1 cellular context compared by ENCODE assay signal in the genomic region with DNA sequence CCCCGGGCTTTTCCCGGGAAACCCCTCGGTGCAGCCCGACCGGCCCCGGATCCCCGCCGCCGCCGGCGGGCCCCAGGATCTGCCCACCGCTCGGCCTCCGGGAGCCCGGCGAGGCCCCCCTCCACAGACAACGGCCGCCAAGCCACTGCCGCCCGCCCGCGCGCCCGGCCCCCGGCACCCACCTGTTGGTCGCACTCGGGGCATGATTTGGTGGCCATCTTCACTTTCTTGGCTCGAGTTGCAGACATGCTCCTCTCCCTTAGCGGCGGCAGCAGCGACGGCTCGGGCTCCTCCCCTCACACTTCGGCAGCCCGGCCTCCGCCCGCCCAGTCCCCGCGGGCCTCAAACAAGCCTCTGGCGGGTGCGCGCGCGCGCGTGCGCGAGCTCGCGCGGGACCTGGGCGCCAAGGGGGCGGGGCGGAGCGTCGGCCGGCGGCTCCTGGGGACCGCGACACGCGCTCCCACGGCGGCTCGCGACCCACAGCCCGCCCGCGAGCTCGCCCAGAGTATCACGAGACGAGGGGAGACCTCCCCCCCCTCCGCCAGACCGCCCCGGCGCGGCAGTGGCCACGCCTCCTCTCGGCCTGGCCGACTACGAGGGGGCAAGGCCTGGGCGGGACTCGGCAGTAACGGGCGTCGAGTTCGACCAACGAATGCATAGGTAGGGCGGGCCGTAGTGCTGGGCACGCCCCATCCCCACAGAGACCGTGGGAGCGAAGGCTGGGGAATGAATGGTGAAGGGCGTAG.
A peak's percentile ranks its signal among the peaks of the same experiment; 100 is the strongest.
TF ChIP-seq lines count a peak whose summit lies in the region.

A gene with protein sequence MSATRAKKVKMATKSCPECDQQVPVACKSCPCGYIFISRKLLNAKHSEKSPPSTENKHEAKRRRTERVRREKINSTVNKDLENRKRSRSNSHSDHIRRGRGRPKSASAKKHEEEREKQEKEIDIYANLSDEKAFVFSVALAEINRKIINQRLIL (minus strand): TSS at position 279 of the 746 bp plus-strand sequence. CDS start 31 bp downstream, at position 248.

TF ChIP-seq in HepG2, 621 proteins besides CTCF, POLR2A, EP300 and RAD21 (continued from another document and continues in another):
- TF ChIP-seq TBP (CRISPR knock-in tag; IDR thresholded peaks at IDR 0.05): no peak
- TF ChIP-seq PAX8 (CRISPR knock-in tag; IDR thresholded peaks at IDR 0.05; ENCODE audit: borderline replicate concordance): peak; percentile 52; the same call in 1 of the 2 replicates
- TF ChIP-seq CEBPG (CRISPR knock-in tag; IDR thresholded peaks at IDR 0.05): no peak
- TF ChIP-seq ZBTB7A (CRISPR knock-in tag; IDR thresholded peaks at IDR 0.05): no peak
- no peak for TF ChIP-seq MZF1 (CRISPR knock-in tag; IDR thresholded peaks at IDR 0.05; ENCODE audit: borderline replicate concordance)
- TF ChIP-seq TOPORS (CRISPR knock-in tag; IDR thresholded peaks at IDR 0.05): 0 out of 2 replicates have a peak, but pooled peaks have one; percentile 30
- TF ChIP-seq ZNF616 (CRISPR knock-in tag; IDR thresholded peaks at IDR 0.05; ENCODE audit: low read depth): no peak
- TF ChIP-seq ZMAT3 (CRISPR knock-in tag; conservative IDR thresholded peaks at IDR 0.05): peak; percentile 87
- no peak for TF ChIP-seq MAFG (CRISPR knock-in tag; IDR thresholded peaks at IDR 0.05)
- TF ChIP-seq, protein P1, sequence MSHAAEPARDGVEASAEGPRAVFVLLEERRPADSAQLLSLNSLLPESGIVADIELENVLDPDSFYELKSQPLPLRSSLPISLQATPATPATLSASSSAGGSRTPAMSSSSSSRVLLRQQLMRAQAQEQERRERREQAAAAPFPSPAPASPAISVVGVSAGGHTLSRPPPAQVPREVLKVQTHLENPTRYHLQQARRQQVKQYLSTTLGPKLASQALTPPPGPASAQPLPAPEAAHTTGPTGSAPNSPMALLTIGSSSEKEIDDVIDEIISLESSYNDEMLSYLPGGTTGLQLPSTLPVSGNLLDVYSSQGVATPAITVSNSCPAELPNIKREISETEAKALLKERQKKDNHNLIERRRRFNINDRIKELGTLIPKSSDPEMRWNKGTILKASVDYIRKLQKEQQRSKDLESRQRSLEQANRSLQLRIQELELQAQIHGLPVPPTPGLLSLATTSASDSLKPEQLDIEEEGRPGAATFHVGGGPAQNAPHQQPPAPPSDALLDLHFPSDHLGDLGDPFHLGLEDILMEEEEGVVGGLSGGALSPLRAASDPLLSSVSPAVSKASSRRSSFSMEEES (CRISPR knock-in tag; IDR thresholded peaks at IDR 0.05): peak; percentile 57; the same call in 1 of the 2 replicates
- TF ChIP-seq, protein P2, sequence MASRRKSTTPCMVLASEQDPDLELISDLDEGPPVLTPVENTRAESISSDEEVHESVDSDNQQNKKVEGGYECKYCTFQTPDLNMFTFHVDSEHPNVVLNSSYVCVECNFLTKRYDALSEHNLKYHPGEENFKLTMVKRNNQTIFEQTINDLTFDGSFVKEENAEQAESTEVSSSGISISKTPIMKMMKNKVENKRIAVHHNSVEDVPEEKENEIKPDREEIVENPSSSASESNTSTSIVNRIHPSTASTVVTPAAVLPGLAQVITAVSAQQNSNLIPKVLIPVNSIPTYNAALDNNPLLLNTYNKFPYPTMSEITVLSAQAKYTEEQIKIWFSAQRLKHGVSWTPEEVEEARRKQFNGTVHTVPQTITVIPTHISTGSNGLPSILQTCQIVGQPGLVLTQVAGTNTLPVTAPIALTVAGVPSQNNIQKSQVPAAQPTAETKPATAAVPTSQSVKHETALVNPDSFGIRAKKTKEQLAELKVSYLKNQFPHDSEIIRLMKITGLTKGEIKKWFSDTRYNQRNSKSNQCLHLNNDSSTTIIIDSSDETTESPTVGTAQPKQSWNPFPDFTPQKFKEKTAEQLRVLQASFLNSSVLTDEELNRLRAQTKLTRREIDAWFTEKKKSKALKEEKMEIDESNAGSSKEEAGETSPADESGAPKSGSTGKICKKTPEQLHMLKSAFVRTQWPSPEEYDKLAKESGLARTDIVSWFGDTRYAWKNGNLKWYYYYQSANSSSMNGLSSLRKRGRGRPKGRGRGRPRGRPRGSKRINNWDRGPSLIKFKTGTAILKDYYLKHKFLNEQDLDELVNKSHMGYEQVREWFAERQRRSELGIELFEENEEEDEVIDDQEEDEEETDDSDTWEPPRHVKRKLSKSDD (CRISPR knock-in tag; IDR thresholded peaks at IDR 0.05; ENCODE audit: low read depth): peak; percentile 4; the same call in 1 of the 2 replicates
- TF ChIP-seq ZNF343 (CRISPR knock-in tag; IDR thresholded peaks at IDR 0.05): no peak; the same call in 1 of the 2 replicates
- no peak for TF ChIP-seq TBL1XR1 (IDR thresholded peaks at IDR 0.05; ENCODE audit: borderline replicate concordance, low read length, partially characterized antibody)
- no peak for TF ChIP-seq ZFP36L2 (CRISPR knock-in tag; IDR thresholded peaks at IDR 0.05)
- TF ChIP-seq SMYD3 (CRISPR knock-in tag; IDR thresholded peaks at IDR 0.05): no peak
- no peak for TF ChIP-seq ZNF724P (CRISPR knock-in tag; IDR thresholded peaks at IDR 0.05; ENCODE audit: borderline replicate concordance)
- TF ChIP-seq MEF2D (CRISPR knock-in tag; IDR thresholded peaks at IDR 0.05): no peak
- TF ChIP-seq ZFP36L1 (CRISPR knock-in tag; IDR thresholded peaks at IDR 0.05): no peak
- TF ChIP-seq ZNF841 (CRISPR knock-in tag; IDR thresholded peaks at IDR 0.05; ENCODE audit: borderline replicate concordance): no peak
- TF ChIP-seq, protein P3, sequence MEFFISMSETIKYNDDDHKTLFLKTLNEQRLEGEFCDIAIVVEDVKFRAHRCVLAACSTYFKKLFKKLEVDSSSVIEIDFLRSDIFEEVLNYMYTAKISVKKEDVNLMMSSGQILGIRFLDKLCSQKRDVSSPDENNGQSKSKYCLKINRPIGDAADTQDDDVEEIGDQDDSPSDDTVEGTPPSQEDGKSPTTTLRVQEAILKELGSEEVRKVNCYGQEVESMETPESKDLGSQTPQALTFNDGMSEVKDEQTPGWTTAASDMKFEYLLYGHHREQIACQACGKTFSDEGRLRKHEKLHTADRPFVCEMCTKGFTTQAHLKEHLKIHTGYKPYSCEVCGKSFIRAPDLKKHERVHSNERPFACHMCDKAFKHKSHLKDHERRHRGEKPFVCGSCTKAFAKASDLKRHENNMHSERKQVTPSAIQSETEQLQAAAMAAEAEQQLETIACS (CRISPR knock-in tag; IDR thresholded peaks at IDR 0.05): peak; percentile 96
- TF ChIP-seq, protein P4, sequence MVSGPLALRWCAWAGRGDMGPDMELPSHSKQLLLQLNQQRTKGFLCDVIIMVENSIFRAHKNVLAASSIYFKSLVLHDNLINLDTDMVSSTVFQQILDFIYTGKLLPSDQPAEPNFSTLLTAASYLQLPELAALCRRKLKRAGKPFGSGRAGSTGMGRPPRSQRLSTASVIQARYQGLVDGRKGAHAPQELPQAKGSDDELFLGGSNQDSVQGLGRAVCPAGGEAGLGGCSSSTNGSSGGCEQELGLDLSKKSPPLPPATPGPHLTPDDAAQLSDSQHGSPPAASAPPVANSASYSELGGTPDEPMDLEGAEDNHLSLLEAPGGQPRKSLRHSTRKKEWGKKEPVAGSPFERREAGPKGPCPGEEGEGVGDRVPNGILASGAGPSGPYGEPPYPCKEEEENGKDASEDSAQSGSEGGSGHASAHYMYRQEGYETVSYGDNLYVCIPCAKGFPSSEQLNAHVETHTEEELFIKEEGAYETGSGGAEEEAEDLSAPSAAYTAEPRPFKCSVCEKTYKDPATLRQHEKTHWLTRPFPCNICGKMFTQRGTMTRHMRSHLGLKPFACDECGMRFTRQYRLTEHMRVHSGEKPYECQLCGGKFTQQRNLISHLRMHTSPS (CRISPR knock-in tag; IDR thresholded peaks at IDR 0.05; ENCODE audit: low read depth): no peak
- TF ChIP-seq, protein P5, sequence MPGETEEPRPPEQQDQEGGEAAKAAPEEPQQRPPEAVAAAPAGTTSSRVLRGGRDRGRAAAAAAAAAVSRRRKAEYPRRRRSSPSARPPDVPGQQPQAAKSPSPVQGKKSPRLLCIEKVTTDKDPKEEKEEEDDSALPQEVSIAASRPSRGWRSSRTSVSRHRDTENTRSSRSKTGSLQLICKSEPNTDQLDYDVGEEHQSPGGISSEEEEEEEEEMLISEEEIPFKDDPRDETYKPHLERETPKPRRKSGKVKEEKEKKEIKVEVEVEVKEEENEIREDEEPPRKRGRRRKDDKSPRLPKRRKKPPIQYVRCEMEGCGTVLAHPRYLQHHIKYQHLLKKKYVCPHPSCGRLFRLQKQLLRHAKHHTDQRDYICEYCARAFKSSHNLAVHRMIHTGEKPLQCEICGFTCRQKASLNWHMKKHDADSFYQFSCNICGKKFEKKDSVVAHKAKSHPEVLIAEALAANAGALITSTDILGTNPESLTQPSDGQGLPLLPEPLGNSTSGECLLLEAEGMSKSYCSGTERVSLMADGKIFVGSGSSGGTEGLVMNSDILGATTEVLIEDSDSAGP (CRISPR knock-in tag; IDR thresholded peaks at IDR 0.05; ENCODE audit: borderline replicate concordance): peak; percentile 52
- no peak for TF ChIP-seq SMAD9 (CRISPR knock-in tag; IDR thresholded peaks at IDR 0.05)
- TF ChIP-seq ARNT (IDR thresholded peaks at IDR 0.05): no peak
- TF ChIP-seq, protein P6, sequence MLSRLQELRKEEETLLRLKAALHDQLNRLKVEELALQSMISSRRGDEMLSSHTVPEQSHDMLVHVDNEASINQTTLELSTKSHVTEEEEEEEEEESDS (CRISPR knock-in tag; IDR thresholded peaks at IDR 0.05; ENCODE audit: borderline replicate concordance): no peak
- no peak for TF ChIP-seq NCOR1 (IDR thresholded peaks at IDR 0.05; ENCODE audit: borderline replicate concordance, low read length)
- TF ChIP-seq ZNF777 (CRISPR knock-in tag; IDR thresholded peaks at IDR 0.05): peak; percentile 62; the same call in 1 of the 2 replicates
- peak; percentile 15; the same call in 1 of the 2 replicates for TF ChIP-seq KDM4B (CRISPR knock-in tag; IDR thresholded peaks at IDR 0.05)
- peak; percentile 82 for TF ChIP-seq SP5 (CRISPR knock-in tag; IDR thresholded peaks at IDR 0.05; ENCODE audit: borderline replicate concordance, low read depth)
- TF ChIP-seq ZFP82 (CRISPR knock-in tag; IDR thresholded peaks at IDR 0.05; ENCODE audit: borderline replicate concordance): peak; percentile 46; the same call in 1 of the 2 replicates
- TF ChIP-seq ZNF510 (CRISPR knock-in tag; IDR thresholded peaks at IDR 0.05; ENCODE audit: low read depth): no peak
- no peak for TF ChIP-seq ZNF207 (IDR thresholded peaks at IDR 0.05; ENCODE audit: borderline replicate concordance)
- no peak for TF ChIP-seq NR2F6 (IDR thresholded peaks at IDR 0.05)
- 0 out of 2 replicates have a peak, but pooled peaks have one; percentile 30 for TF ChIP-seq NR2F6 (CRISPR knock-in tag; IDR thresholded peaks at IDR 0.05)
- TF ChIP-seq ZNF839 (CRISPR knock-in tag; IDR thresholded peaks at IDR 0.05; ENCODE audit: borderline replicate concordance): no peak
- no peak for TF ChIP-seq CBX5 (CRISPR knock-in tag; IDR thresholded peaks at IDR 0.05; ENCODE audit: borderline replicate concordance)
- TF ChIP-seq ZBTB8A (CRISPR knock-in tag; IDR thresholded peaks at IDR 0.05; ENCODE audit: borderline replicate concordance, low read depth): no peak
- TF ChIP-seq ZNF331 (CRISPR knock-in tag; IDR thresholded peaks at IDR 0.05): no peak; the same call in 1 of the 2 replicates
- TF ChIP-seq ZNF816 (CRISPR knock-in tag; IDR thresholded peaks at IDR 0.05; ENCODE audit: borderline replicate concordance): no peak
- TF ChIP-seq AKAP8 (CRISPR knock-in tag; IDR thresholded peaks at IDR 0.05): no peak
- TF ChIP-seq POLR2AphosphoS5 (IDR thresholded peaks at IDR 0.05; ENCODE audit: low read depth, low read length): peak; percentile 55
- TF ChIP-seq, protein P7, sequence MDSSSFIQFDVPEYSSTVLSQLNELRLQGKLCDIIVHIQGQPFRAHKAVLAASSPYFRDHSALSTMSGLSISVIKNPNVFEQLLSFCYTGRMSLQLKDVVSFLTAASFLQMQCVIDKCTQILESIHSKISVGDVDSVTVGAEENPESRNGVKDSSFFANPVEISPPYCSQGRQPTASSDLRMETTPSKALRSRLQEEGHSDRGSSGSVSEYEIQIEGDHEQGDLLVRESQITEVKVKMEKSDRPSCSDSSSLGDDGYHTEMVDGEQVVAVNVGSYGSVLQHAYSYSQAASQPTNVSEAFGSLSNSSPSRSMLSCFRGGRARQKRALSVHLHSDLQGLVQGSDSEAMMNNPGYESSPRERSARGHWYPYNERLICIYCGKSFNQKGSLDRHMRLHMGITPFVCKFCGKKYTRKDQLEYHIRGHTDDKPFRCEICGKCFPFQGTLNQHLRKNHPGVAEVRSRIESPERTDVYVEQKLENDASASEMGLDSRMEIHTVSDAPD (CRISPR knock-in tag; IDR thresholded peaks at IDR 0.05): no peak
- TF ChIP-seq FOXO1 (CRISPR knock-in tag; IDR thresholded peaks at IDR 0.05): no peak; the same call in 1 of the 2 replicates
- TF ChIP-seq, protein P8, sequence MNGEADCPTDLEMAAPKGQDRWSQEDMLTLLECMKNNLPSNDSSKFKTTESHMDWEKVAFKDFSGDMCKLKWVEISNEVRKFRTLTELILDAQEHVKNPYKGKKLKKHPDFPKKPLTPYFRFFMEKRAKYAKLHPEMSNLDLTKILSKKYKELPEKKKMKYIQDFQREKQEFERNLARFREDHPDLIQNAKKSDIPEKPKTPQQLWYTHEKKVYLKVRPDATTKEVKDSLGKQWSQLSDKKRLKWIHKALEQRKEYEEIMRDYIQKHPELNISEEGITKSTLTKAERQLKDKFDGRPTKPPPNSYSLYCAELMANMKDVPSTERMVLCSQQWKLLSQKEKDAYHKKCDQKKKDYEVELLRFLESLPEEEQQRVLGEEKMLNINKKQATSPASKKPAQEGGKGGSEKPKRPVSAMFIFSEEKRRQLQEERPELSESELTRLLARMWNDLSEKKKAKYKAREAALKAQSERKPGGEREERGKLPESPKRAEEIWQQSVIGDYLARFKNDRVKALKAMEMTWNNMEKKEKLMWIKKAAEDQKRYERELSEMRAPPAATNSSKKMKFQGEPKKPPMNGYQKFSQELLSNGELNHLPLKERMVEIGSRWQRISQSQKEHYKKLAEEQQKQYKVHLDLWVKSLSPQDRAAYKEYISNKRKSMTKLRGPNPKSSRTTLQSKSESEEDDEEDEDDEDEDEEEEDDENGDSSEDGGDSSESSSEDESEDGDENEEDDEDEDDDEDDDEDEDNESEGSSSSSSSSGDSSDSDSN (CRISPR knock-in tag; IDR thresholded peaks at IDR 0.05): peak; percentile 76
- peak; percentile 55; the same call in 1 of the 2 replicates for TF ChIP-seq ARNT2 (CRISPR knock-in tag; IDR thresholded peaks at IDR 0.05; ENCODE audit: low read depth)
- TF ChIP-seq ZNF251 (CRISPR knock-in tag; IDR thresholded peaks at IDR 0.05): no peak
- TF ChIP-seq ZNF7 (CRISPR knock-in tag; IDR thresholded peaks at IDR 0.05): no peak
- TF ChIP-seq, protein P9, sequence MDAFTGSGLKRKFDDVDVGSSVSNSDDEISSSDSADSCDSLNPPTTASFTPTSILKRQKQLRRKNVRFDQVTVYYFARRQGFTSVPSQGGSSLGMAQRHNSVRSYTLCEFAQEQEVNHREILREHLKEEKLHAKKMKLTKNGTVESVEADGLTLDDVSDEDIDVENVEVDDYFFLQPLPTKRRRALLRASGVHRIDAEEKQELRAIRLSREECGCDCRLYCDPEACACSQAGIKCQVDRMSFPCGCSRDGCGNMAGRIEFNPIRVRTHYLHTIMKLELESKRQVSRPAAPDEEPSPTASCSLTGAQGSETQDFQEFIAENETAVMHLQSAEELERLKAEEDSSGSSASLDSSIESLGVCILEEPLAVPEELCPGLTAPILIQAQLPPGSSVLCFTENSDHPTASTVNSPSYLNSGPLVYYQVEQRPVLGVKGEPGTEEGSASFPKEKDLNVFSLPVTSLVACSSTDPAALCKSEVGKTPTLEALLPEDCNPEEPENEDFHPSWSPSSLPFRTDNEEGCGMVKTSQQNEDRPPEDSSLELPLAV (CRISPR knock-in tag; conservative IDR thresholded peaks at IDR 0.05; ENCODE audit: low read depth): no peak
